ENCODE assay signal across 24 cellular contexts in genomic region chr17:60699090-60699489, GRCh38.
"Had no signal": no experiment of that assay in that cellular context is flagged by ENCODE, and none has a peak within 500 bp of the region (broad histone marks: within the 10 kb centered on the region; RNA-seq: fewer than 3 reads in every experiment).

No MANE protein-coding gene starts in this region.

- H3K27me3 ChIP-seq: SJSA1 had no signal

- FAIRE-seq: HTR-8/SVneo, K562, RCC 7860 had no signal

- DNase-seq: Kasumi-1, MM.1S, NCI-H1092 treated with DMSO at 0.1 percent for 48 hours, NCI-H1436, NCI-H187, NCI-H2029, NCI-H2081 treated with DMSO at 0.1 percent for 48 hours, NCI-H2171, NCI-H226, NCI-H446, NCI-H510A, NCI-H524 treated with DMSO at 0.1 percent for 48 hours, NCI-H69, NCI-H774, Right ventricle myocardium superior, RPMI8226, SIG-M5 had no signal

- H3K36me3 ChIP-seq: SJSA1 had no signal

- H3K27ac ChIP-seq: HL-60, KMS-11, SJSA1, SK-N-MC had no signal

- H3K4me3 ChIP-seq: K562, SJSA1, SK-N-MC had no signal
